ENCODE assay signal across 6 cellular contexts in the genomic region with DNA sequence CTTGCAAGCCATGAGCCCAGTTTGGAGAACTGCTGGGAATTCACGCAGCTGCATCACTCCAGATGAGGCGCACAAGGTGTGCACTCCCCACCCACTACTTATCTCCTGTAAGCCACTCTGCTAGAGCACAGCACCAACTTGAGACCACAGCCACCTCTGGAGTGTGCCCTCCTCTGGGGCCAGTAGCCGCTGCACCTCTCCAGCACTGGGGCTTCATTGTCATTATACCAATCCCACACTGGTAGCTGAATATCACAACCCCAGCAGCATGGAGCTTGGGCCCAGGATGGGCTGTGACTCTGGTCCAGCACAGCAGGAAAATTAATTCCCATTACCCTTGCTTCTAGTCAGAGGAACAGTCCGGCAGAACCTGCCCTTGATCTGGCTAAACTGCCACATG.
"Had no signal": no experiment of that assay in that cellular context is flagged by ENCODE, and none has a peak within 500 bp of the region (broad histone marks: within the 10 kb centered on the region; RNA-seq: fewer than 3 reads in every experiment).

No MANE protein-coding gene starts in this region.

- DNase-seq: GOT3, H9, HCEC 1CT, IMR-90 had no signal

- H3K4me1 Mint-ChIP-seq: H9 had no signal

- FAIRE-seq: H54, HTR-8/SVneo had no signal

- H3K4me3 Mint-ChIP-seq: H9 had no signal

- H3K27ac Mint-ChIP-seq: H9 had no signal
